Comparison of ENCODE assay signal across 11 cellular contexts in genomic region chr2:158619496-158619895, GRCh38.
DNase-seq lines count a peak whose midpoint lies in the region; ATAC-seq, FAIRE-seq and TF ChIP-seq lines count a peak whose summit lies in the region.
"Had no signal": no experiment of that assay in that cellular context is flagged by ENCODE, and none has a peak within 500 bp of the region (broad histone marks: within the 10 kb centered on the region; RNA-seq: fewer than 3 reads in every experiment).

No MANE protein-coding gene starts in this region.

- H3K4me1 ChIP-seq in DND-41 (ENCODE audit: insufficient read depth, low read length) (no peaks in the 10 kb centered on the region), HepG2 (ENCODE audit: insufficient read depth, low read length) (peaks cover 22% of the 10 kb centered on the region)

- peak; percentile 34 for FAIRE-seq in HepG2 (lab: Jason Lieb, UNC)

- no peaks in the 10 kb centered on the region for H3K79me2 ChIP-seq in DND-41 (ENCODE audit: insufficient read depth, low read length)
- no peaks in the 10 kb centered on the region for H3K79me2 ChIP-seq in HepG2 (ENCODE audit: insufficient read depth, low read length)

- H3K9me3 ChIP-seq in DND-41 (ENCODE audit: insufficient read depth, low read length, severe bottlenecking) (no peaks in the 10 kb centered on the region), HepG2 (ENCODE audit: low read length) (no peaks in the 10 kb centered on the region)

- no TSS peak for BruUV-seq in HepG2 (replicated peaks; lab: Mats Ljungman, UMichigan)

- POLR2A ChIA-PET in HepG2 (lab: Yijun Ruan, JAX): interaction anchor here (1.4 to 1.7 kb wide), 2 partner anchors 161 to 163 kb away, joined by 4 to 5 read pairs; partner anchors contain the start of genes CCDC148 and PKP4

- WGBS in HepG2 (ENCODE audit: low lambda C conversion rate): 94% methylated on average over 2 of the region's 2 CpGs

- TF ChIP-seq EP300 in HepG2 (IDR thresholded peaks at IDR 0.05; ENCODE audit: low read depth in 2 of 2, low read length in 2 of 2) (peak in 1 of 2 experiments; percentile 56; a peak in 1 of 4 replicates), HepG2 (CRISPR knock-in tag; IDR thresholded peaks at IDR 0.05; ENCODE audit: borderline replicate concordance) (no peak)

- H3K4me1 Mint-ChIP-seq in effector memory CD8-positive, alpha-beta T cell (ENCODE audit: low read depth in 2 of 2): no peaks in the 10 kb centered on the region

- TF ChIP-seq CTCF in DND-41 (IDR thresholded peaks at IDR 0.05; ENCODE audit: borderline replicate concordance, extremely low read depth, low read length, poor library complexity, severe bottlenecking) (no peak), astrocyte of the cerebellum (IDR thresholded peaks at IDR 0.05; ENCODE audit: low read depth, low read length, missing control alignments) (no peak), HepG2 (CRISPR knock-in tag; IDR thresholded peaks at IDR 0.05) (no peak)

- no peaks in the 10 kb centered on the region for H3K27me3 ChIP-seq in DND-41 (ENCODE audit: insufficient read depth, low read length, poor library complexity)
- H3K27me3 ChIP-seq in HepG2 (ENCODE audit: control insufficient read depth in 1 of 2, insufficient read depth in 2 of 2, low read length in 2 of 2): no peaks in the 10 kb centered on the region

- ATAC-seq in DND-41 (ENCODE audit: insufficient read depth, low read depth) (peak; percentile 44; the same call in 2 of the 3 replicates), HepG2 (peak; percentile 82), GM21381 (IDR thresholded peaks at IDR 0.05; ENCODE audit: unreplicated experiment) (no peak)
- ATAC-seq in effector memory CD8-positive, alpha-beta T cell (replicated peaks): no peak
- no peak for ATAC-seq in activated naive CD4-positive, alpha-beta T cell treated with anti-CD3 and anti-CD28 coated beads, Interleukin-2, amount 50 U/mL, for 72 hours

- intact Hi-C loops in HepG2 (cut with micrococcal nuclease; ENCODE audit: unreplicated experiment): loop anchor here (5.0 to 10.0 kb wide), 4 partner anchors 82 to 595 kb away; partner anchors contain the start of genes CCDC148 and PKP4

- H2AFZ ChIP-seq in DND-41 (ENCODE audit: low read depth, low read length): no peak overlapping the region
- no peak overlapping the region for H2AFZ ChIP-seq in HepG2 (ENCODE audit: low read length)

- H3K4me3 ChIP-seq in DND-41 (ENCODE audit: low read depth in 1 of 2, low read length in 2 of 2): no peak overlapping the region
- no peak overlapping the region for H3K4me3 ChIP-seq in astrocyte of the cerebellum (ENCODE audit: low read depth, low read length)
- H3K4me3 ChIP-seq in HepG2 (replicated peaks in 1 of 3; ENCODE audit: insufficient read depth in 1 of 3, low read depth in 2 of 3, low read length in 3 of 3): no peak overlapping the region

- no peak for DNase-seq in DND-41
- peak; percentile 20 for DNase-seq in HS-5 (ENCODE audit: low read depth)
- DNase-seq in astrocyte of the cerebellum (ENCODE audit: low read depth): peak; percentile 39
- peak; percentile 70 for DNase-seq in HepG2 (ENCODE audit: low spot score)
- DNase-seq in effector memory CD8-positive, alpha-beta T cell: no peak
- no peak for DNase-seq in activated naive CD4-positive, alpha-beta T cell treated with anti-CD3 and anti-CD28 coated beads, Interleukin-2, amount 50 U/mL, for 72 hours (ENCODE audit: low spot score in 2 of 2)
- no peak for DNase-seq in stimulated activated CD8-positive, alpha-beta memory T cell treated with anti-CD3 and anti-CD28 coated beads, Interleukin-4, amount 100 ng/mL, for 48 hours
- DNase-seq: activated CD4-positive, alpha-beta T cell treated with anti-CD3 and anti-CD28 coated beads, Interleukin-2, amount 50 U/mL, for 4 hours had no signal

- H3K36me3 ChIP-seq in DND-41 (ENCODE audit: insufficient read depth, low read length): peaks cover 47% of the 10 kb centered on the region; the same call in 1 of the 2 replicates
- H3K36me3 ChIP-seq in HepG2 (replicated peaks in 1 of 2; ENCODE audit: control insufficient read depth in 1 of 2, insufficient read depth in 2 of 2, low read length in 2 of 2): peaks cover 20 to 53% of the 10 kb centered on the region in 2 experiments

- H3K27ac ChIP-seq in DND-41 (ENCODE audit: low read length): no peak overlapping the region
- peak overlapping the region; percentile 47 for H3K27ac ChIP-seq in HepG2 (ENCODE audit: extremely low read length, insufficient read depth, low read length)

- no peak overlapping the region for H3K4me3 Mint-ChIP-seq in effector memory CD8-positive, alpha-beta T cell
- H3K4me3 Mint-ChIP-seq: CD4-positive, CD25-positive, alpha-beta regulatory T cell; IgD-negative memory B cell had no signal

- in situ Hi-C loops in astrocyte of the cerebellum (cut with HindIII; ENCODE audit: low sequenced_read_pairs) (no loop called here), HepG2 (cut with HindIII; ENCODE audit: extremely low pct_ligation_motif_present, low pct_unique_long_range_greater_than_20kb) (no loop called here)

- H3K4me2 ChIP-seq in DND-41 (ENCODE audit: insufficient read depth, low read length) (no peak overlapping the region), HepG2 (ENCODE audit: low read depth, low read length) (no peak overlapping the region)

- no peak overlapping the region for H3K9ac ChIP-seq in DND-41 (ENCODE audit: low read depth, low read length)
- no peak overlapping the region for H3K9ac ChIP-seq in HepG2 (ENCODE audit: insufficient read depth, low read depth, low read length)

- H3K27ac Mint-ChIP-seq in effector memory CD8-positive, alpha-beta T cell: no peak overlapping the region
- no peak overlapping the region for H3K27ac Mint-ChIP-seq in activated naive CD4-positive, alpha-beta T cell treated with anti-CD3 and anti-CD28 coated beads, Interleukin-2, amount 50 U/mL, for 72 hours
- H3K27ac Mint-ChIP-seq: IgD-negative memory B cell had no signal

- no peaks in the 10 kb centered on the region for H4K20me1 ChIP-seq in DND-41 (ENCODE audit: insufficient read depth, low read length)
- H4K20me1 ChIP-seq in HepG2 (ENCODE audit: insufficient read depth, low read length): no peaks in the 10 kb centered on the region

- no peaks in the 10 kb centered on the region for H3K36me3 Mint-ChIP-seq in effector memory CD8-positive, alpha-beta T cell (ENCODE audit: insufficient read depth)
- peaks cover 2 to 5% of the 10 kb centered on the region in 2 donors for H3K36me3 Mint-ChIP-seq in activated naive CD4-positive, alpha-beta T cell treated with anti-CD3 and anti-CD28 coated beads, Interleukin-2, amount 50 U/mL, for 72 hours

- H3K27me3 Mint-ChIP-seq in effector memory CD8-positive, alpha-beta T cell: no peaks in the 10 kb centered on the region
- H3K27me3 Mint-ChIP-seq: CD4-positive, CD25-positive, alpha-beta regulatory T cell; IgD-negative memory B cell had no signal

- CTCF ChIA-PET in HepG2 (lab: Yijun Ruan, JAX; ENCODE audit: low intra/inter-chr PET ratio, low total read pairs): no interaction called here

- TF ChIP-seq POLR2A in HepG2 (IDR thresholded peaks at IDR 0.05; ENCODE audit: insufficient read depth in 1 of 2, low read depth in 2 of 2, low read length in 2 of 2): no peak

- H3K9me3 Mint-ChIP-seq in effector memory CD8-positive, alpha-beta T cell: no peaks in the 10 kb centered on the region
- H3K9me3 Mint-ChIP-seq in activated naive CD4-positive, alpha-beta T cell treated with anti-CD3 and anti-CD28 coated beads, Interleukin-2, amount 50 U/mL, for 72 hours: no peaks in the 10 kb centered on the region
- H3K9me3 Mint-ChIP-seq: CD4-positive, CD25-positive, alpha-beta regulatory T cell; IgD-negative memory B cell had no signal

- no peak for TF ChIP-seq RAD21 in HepG2 (CRISPR knock-in tag; IDR thresholded peaks at IDR 0.05)

TF ChIP-seq in HepG2, 621 proteins besides CTCF, POLR2A, EP300 and RAD21 (continues in another document):
- TF ChIP-seq ARID4A (CRISPR knock-in tag; IDR thresholded peaks at IDR 0.05; ENCODE audit: borderline replicate concordance): no peak; the same call in 1 of the 2 replicates
- TF ChIP-seq ZFP36 (IDR thresholded peaks at IDR 0.05; ENCODE audit: borderline replicate concordance, low read depth, low read length, partially characterized antibody): no peak
- TF ChIP-seq CENPX (CRISPR knock-in tag; IDR thresholded peaks at IDR 0.05): no peak
- 0 out of 2 replicates have a peak, but pooled peaks have one; percentile 16 for TF ChIP-seq TCF7 (IDR thresholded peaks at IDR 0.05; ENCODE audit: low read depth)
- TF ChIP-seq ZNF232 (CRISPR knock-in tag; IDR thresholded peaks at IDR 0.05; ENCODE audit: borderline replicate concordance): no peak
- TF ChIP-seq NCOA2 (CRISPR knock-in tag; IDR thresholded peaks at IDR 0.05): peak; percentile 33; the same call in 1 of the 2 replicates
- TF ChIP-seq ATF1 (CRISPR knock-in tag; IDR thresholded peaks at IDR 0.05): 0 out of 2 replicates have a peak, but pooled peaks have one; percentile 20

Comparison
In these comparisons a context has a peak if more than half of its experiments do, and no peak if none do; other contexts are left out.
1. ATAC-seq: peak in DND-41 (single experiment) and HepG2 (single experiment); none in effector memory CD8-positive, alpha-beta T cell (single experiment), GM21381 (single experiment) and activated naive CD4-positive, alpha-beta T cell treated with anti-CD3 and anti-CD28 coated beads, Interleukin-2, amount 50 U/mL, for 72 hours (0 of 2).
2. DNase-seq: peak in HS-5 (single experiment), astrocyte of the cerebellum (single experiment) and HepG2 (single experiment); none in DND-41 (single experiment), effector memory CD8-positive, alpha-beta T cell (0 of 3), activated naive CD4-positive, alpha-beta T cell treated with anti-CD3 and anti-CD28 coated beads, Interleukin-2, amount 50 U/mL, for 72 hours (0 of 2) and stimulated activated CD8-positive, alpha-beta memory T cell treated with anti-CD3 and anti-CD28 coated beads, Interleukin-4, amount 100 ng/mL, for 48 hours (single experiment).